1 cellular context compared by ENCODE assay signal in the genomic region with DNA sequence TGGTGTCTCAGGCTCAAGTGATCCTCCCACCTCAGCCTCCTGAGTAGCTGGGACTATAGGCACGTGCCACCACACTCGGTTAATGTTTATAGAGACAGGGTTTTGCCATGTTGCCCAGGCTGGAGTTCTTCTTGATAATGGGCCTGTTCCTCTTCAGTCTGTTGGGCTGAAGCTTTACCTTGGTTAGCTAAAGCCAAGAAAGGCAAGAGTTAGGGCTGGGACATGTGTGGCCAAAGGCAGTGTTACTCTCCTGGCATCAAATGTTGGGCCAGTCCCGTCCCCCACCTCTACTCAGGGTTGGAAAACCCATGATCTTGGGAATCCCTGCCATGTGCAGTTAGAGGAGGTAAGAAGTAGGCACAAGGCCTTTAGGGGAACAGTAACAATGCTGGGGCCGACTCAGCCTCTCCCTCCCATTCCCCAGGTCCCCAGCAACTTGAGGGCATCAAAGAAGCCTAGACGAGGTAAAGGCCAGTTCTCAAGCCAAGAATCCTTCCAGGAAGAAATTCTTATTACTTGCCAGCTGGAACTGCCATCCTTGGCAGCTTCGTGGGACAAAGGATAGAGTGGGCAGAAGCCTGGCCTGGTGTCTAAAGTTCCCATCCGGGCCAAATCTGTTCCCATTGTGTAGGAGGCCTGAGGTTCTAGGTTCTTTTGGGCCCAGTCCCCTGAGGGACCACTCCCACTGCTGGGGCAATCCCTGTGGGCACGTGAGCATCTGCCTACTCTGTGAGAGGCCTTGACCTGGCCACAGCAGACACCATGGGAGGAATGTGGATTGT.
TF ChIP-seq lines count a peak whose summit lies in the region.

No MANE protein-coding gene starts in this region.

TF ChIP-seq in K562, 482 proteins besides CTCF, POLR2A, EP300 and RAD21 (continued from another document and continues in another):
- TF ChIP-seq ZBTB5 (IDR thresholded peaks at IDR 0.05) (no peak), CHD4 (IDR thresholded peaks at IDR 0.05; ENCODE audit: insufficient read depth, insufficient replicate concordance, low read depth, low read length, poor library complexity, severe bottlenecking) (no peak), ZNF57 (CRISPR knock-in tag; IDR thresholded peaks at IDR 0.05) (peak; percentile 49; the same call in 1 of the 2 replicates), DNMT1 (IDR thresholded peaks at IDR 0.05) (no peak), MCM7 (IDR thresholded peaks at IDR 0.05) (no peak), RUNX1 (IDR thresholded peaks at IDR 0.05; ENCODE audit: low read depth) (peak; percentile 80), CTBP1 (IDR thresholded peaks at IDR 0.05; ENCODE audit: borderline replicate concordance) (peak; percentile 35; the same call in 1 of the 2 replicates), ZNF785 (CRISPR knock-in tag; IDR thresholded peaks at IDR 0.05) (no peak), ZNF347 (CRISPR knock-in tag; IDR thresholded peaks at IDR 0.05; ENCODE audit: low read depth) (0 out of 2 replicates have a peak, but pooled peaks have one; percentile 65), HDAC3 (IDR thresholded peaks at IDR 0.05; ENCODE audit: borderline replicate concordance, partially characterized antibody) (peak; percentile 22), MEIS2 (IDR thresholded peaks at IDR 0.05; ENCODE audit: partially characterized antibody) (no peak), ZNF263 (CRISPR knock-in tag; IDR thresholded peaks at IDR 0.05; ENCODE audit: borderline replicate concordance) (no peak), MAFF (IDR thresholded peaks at IDR 0.05; ENCODE audit: low read length) (no peak), HOXB6 (CRISPR knock-in tag; IDR thresholded peaks at IDR 0.05; ENCODE audit: borderline replicate concordance) (no peak; the same call in 1 of the 2 replicates), NCOA2 (IDR thresholded peaks at IDR 0.05; ENCODE audit: partially characterized antibody in 2 of 2) (no peak), KDM2B (CRISPR knock-in tag; IDR thresholded peaks at IDR 0.05) (no peak), CREB1 (IDR thresholded peaks at IDR 0.05) (peak; percentile 67; the same call in 1 of the 2 replicates), CREB1 (CRISPR knock-in tag; IDR thresholded peaks at IDR 0.05) (no peak), CSDE1 (IDR thresholded peaks at IDR 0.05) (no peak), RFX7 (CRISPR knock-in tag; IDR thresholded peaks at IDR 0.05) (0 out of 2 replicates have a peak, but pooled peaks have one; percentile 28), CGGBP1 (CRISPR knock-in tag; IDR thresholded peaks at IDR 0.05) (no peak; the same call in 1 of the 2 replicates), ARNT (IDR thresholded peaks at IDR 0.05) (0 out of 4 replicates have a peak, but pooled peaks of 1 of the 2 experiments have one; percentile 15), TSC22D4 (tag; IDR thresholded peaks at IDR 0.05) (no peak), HLTF (IDR thresholded peaks at IDR 0.05) (no peak; the same call in 1 of the 2 replicates), ELF4 (CRISPR knock-in tag; IDR thresholded peaks at IDR 0.05) (no peak), XRCC5 (IDR thresholded peaks at IDR 0.05; ENCODE audit: low read depth, low read length) (no peak), ZNF24 (IDR thresholded peaks at IDR 0.05) (no peak), ZKSCAN8 (CRISPR knock-in tag; IDR thresholded peaks at IDR 0.05) (no peak), ZNF707 (CRISPR knock-in tag; conservative IDR thresholded peaks at IDR 0.05) (no peak), SP2 (IDR thresholded peaks at IDR 0.05; ENCODE audit: extremely low read depth, low read depth, low read length, poor library complexity, severe bottlenecking) (no peak), TCF7 (IDR thresholded peaks at IDR 0.05; ENCODE audit: borderline replicate concordance) (no peak), ZNF764 (CRISPR knock-in tag; IDR thresholded peaks at IDR 0.05; ENCODE audit: low read depth) (0 out of 2 replicates have a peak, but pooled peaks have one; percentile 62), PML (IDR thresholded peaks at IDR 0.05; ENCODE audit: low read length) (peak; percentile 46; the same call in 1 of the 2 replicates), ZNF184 (CRISPR knock-in tag; IDR thresholded peaks at IDR 0.05) (no peak), MBD2 (IDR thresholded peaks at IDR 0.05; ENCODE audit: borderline replicate concordance, low read depth) (peak; percentile 85), PCBP2 (IDR thresholded peaks at IDR 0.05; ENCODE audit: low read depth, low read length, poor library complexity, severe bottlenecking) (no peak), CTCFL (IDR thresholded peaks at IDR 0.05; ENCODE audit: borderline replicate concordance, insufficient read depth, low read depth, low read length, poor library complexity, severe bottlenecking) (no peak), FOXP4 (CRISPR knock-in tag; IDR thresholded peaks at IDR 0.05; ENCODE audit: borderline replicate concordance) (no peak), HINFP (tag; conservative IDR thresholded peaks at IDR 0.05; ENCODE audit: low read depth) (no peak), E2F4 (CRISPR knock-in tag; IDR thresholded peaks at IDR 0.05; ENCODE audit: low read depth) (no peak), ZNF584 (CRISPR knock-in tag; IDR thresholded peaks at IDR 0.05; ENCODE audit: low read depth) (no peak), SMARCB1 (IDR thresholded peaks at IDR 0.05; ENCODE audit: insufficient read length, low read depth) (no peak), RAD51 (IDR thresholded peaks at IDR 0.05; ENCODE audit: borderline replicate concordance, low read depth) (no peak; the same call in 1 of the 2 replicates)
- TF ChIP-seq, protein P1, sequence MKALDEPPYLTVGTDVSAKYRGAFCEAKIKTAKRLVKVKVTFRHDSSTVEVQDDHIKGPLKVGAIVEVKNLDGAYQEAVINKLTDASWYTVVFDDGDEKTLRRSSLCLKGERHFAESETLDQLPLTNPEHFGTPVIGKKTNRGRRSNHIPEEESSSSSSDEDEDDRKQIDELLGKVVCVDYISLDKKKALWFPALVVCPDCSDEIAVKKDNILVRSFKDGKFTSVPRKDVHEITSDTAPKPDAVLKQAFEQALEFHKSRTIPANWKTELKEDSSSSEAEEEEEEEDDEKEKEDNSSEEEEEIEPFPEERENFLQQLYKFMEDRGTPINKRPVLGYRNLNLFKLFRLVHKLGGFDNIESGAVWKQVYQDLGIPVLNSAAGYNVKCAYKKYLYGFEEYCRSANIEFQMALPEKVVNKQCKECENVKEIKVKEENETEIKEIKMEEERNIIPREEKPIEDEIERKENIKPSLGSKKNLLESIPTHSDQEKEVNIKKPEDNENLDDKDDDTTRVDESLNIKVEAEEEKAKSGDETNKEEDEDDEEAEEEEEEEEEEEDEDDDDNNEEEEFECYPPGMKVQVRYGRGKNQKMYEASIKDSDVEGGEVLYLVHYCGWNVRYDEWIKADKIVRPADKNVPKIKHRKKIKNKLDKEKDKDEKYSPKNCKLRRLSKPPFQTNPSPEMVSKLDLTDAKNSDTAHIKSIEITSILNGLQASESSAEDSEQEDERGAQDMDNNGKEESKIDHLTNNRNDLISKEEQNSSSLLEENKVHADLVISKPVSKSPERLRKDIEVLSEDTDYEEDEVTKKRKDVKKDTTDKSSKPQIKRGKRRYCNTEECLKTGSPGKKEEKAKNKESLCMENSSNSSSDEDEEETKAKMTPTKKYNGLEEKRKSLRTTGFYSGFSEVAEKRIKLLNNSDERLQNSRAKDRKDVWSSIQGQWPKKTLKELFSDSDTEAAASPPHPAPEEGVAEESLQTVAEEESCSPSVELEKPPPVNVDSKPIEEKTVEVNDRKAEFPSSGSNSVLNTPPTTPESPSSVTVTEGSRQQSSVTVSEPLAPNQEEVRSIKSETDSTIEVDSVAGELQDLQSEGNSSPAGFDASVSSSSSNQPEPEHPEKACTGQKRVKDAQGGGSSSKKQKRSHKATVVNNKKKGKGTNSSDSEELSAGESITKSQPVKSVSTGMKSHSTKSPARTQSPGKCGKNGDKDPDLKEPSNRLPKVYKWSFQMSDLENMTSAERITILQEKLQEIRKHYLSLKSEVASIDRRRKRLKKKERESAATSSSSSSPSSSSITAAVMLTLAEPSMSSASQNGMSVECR (CRISPR knock-in tag; IDR thresholded peaks at IDR 0.05): no peak
- TF ChIP-seq, protein P2, sequence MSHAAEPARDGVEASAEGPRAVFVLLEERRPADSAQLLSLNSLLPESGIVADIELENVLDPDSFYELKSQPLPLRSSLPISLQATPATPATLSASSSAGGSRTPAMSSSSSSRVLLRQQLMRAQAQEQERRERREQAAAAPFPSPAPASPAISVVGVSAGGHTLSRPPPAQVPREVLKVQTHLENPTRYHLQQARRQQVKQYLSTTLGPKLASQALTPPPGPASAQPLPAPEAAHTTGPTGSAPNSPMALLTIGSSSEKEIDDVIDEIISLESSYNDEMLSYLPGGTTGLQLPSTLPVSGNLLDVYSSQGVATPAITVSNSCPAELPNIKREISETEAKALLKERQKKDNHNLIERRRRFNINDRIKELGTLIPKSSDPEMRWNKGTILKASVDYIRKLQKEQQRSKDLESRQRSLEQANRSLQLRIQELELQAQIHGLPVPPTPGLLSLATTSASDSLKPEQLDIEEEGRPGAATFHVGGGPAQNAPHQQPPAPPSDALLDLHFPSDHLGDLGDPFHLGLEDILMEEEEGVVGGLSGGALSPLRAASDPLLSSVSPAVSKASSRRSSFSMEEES (CRISPR knock-in tag; IDR thresholded peaks at IDR 0.05): no peak
- TF ChIP-seq, protein P3, sequence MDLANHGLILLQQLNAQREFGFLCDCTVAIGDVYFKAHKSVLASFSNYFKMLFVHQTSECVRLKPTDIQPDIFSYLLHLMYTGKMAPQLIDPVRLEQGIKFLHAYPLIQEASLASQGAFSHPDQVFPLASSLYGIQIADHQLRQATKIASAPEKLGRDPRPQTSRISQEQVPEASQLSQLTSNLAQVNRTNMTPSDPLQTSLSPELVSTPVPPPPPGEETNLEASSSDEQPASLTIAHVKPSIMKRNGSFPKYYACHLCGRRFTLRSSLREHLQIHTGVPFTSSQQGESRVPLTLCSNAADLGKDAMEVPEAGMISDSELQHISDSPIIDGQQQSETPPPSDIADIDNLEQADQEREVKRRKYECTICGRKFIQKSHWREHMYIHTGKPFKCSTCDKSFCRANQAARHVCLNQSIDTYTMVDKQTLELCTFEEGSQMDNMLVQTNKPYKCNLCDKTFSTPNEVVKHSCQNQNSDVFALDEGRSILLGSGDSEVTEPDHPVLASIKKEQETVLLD (IDR thresholded peaks at IDR 0.05): peak; percentile 19; the same call in 1 of the 2 replicates
